In the genomic region with DNA sequence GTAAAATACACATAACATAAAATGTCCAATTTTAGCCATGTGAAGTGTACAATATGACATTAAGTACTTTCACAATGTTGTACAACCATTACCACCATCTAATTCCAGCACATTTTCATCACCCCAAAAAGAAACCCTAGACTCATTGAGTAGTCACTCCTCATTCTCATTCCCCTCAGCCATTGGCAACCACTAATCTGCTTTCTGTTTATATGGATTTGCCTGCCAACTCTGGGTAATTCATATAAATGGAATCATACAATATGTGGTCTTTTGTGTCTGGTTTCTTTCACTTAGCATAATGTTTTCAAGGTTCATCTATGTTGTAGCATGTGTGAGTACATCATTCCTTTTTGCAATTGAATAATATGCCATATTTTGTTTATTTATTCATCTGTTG, we compare ENCODE assay signal across 22 cellular contexts. TPM values are rescaled to one million over a fixed set of nuclear protein-coding genes. Genes with fewer than 3 reads are reported as not detected.
DNase-seq lines count a peak whose midpoint lies in the region; ATAC-seq and TF ChIP-seq lines count a peak whose summit lies in the region.
"Had no signal": no experiment of that assay in that cellular context is flagged by ENCODE, and none has a peak within 500 bp of the region (broad histone marks: within the 10 kb centered on the region; RNA-seq: fewer than 3 reads in every experiment).

No MANE protein-coding gene starts in this region.

- TF ChIP-seq CTCF in HFFc6 (IDR thresholded peaks at IDR 0.05) = no peak
- no peak for TF ChIP-seq CTCF in fibroblast of mammary gland (conservative IDR thresholded peaks at IDR 0.05; ENCODE audit: control insufficient read depth, insufficient read depth, low read depth, low read length)
- no peak for TF ChIP-seq CTCF in foreskin keratinocyte (conservative IDR thresholded peaks at IDR 0.05)

- H3K27me3 ChIP-seq in foreskin keratinocyte = no peaks in the 10 kb centered on the region
- H3K27me3 ChIP-seq: SJCRH30 had no signal

- no peaks in the 10 kb centered on the region for H3K4me1 ChIP-seq in foreskin keratinocyte
- H3K4me1 ChIP-seq: SJCRH30 had no signal

- H3K27me3 Mint-ChIP-seq in HFFc6 (ENCODE audit: insufficient read depth) = no peaks in the 10 kb centered on the region
- H3K27me3 Mint-ChIP-seq: IgD-negative memory B cell had no signal

- ATAC-seq in foreskin keratinocyte (no peak), HG03439 (IDR thresholded peaks at IDR 0.05; ENCODE audit: unreplicated experiment) (no peak)
- ATAC-seq: CD8-positive, alpha-beta T cell; GM12878 had no signal

- no peaks in the 10 kb centered on the region for H3K9me3 Mint-ChIP-seq in HFFc6
- H3K9me3 Mint-ChIP-seq: CD8-positive, alpha-beta T cell; H9; IgD-negative memory B cell had no signal

- H3K36me3 Mint-ChIP-seq in HFFc6 (ENCODE audit: low read depth) = no peaks in the 10 kb centered on the region
- H3K36me3 Mint-ChIP-seq: IgD-negative memory B cell had no signal

- DNase-seq in HFFc6 = peak; percentile 8
- peak; percentile 39 for DNase-seq in amniotic epithelial cell (ENCODE audit: low read depth)
- DNase-seq in fibroblast of mammary gland (ENCODE audit: low read depth) = peak; percentile 45
- no peak for DNase-seq in SK-N-DZ (ENCODE audit: low spot score)
- DNase-seq in NCI-H1105 treated with DMSO at 0.1 percent for 48 hours (lab: John Stamatoyannopoulos, UW) = no peak
- no peak for DNase-seq in foreskin keratinocyte
- DNase-seq: AML-193; C1 segment of cervical spinal cord; CD8-positive, alpha-beta T cell; DND-41; H9; MV-4-11; NCI-H1417; NCI-H1694 treated with DMSO at 0.1 percent for 48 hours; NCI-H2081 treated with DMSO at 0.1 percent for 48 hours; NCI-H2171 treated with DMSO at 0.1 percent for 48 hours; NCI-H446; NCI-H526 had no signal

- H3K4me3 Mint-ChIP-seq in HFFc6 = no peak overlapping the region
- H3K4me3 Mint-ChIP-seq: CD8-positive, alpha-beta T cell; H9; IgD-negative memory B cell had no signal

- no peak overlapping the region for H3K27ac ChIP-seq in foreskin keratinocyte
- H3K27ac ChIP-seq: SJCRH30 had no signal

- no peak overlapping the region for H3K4me3 ChIP-seq in fibroblast of mammary gland (ENCODE audit: control insufficient read depth, low read depth, low read length)
- H3K4me3 ChIP-seq: GM12878, SJCRH30 had no signal

- H3K4me1 Mint-ChIP-seq in HFFc6 (ENCODE audit: low read depth) = peaks cover 30% of the 10 kb centered on the region
- H3K4me1 Mint-ChIP-seq: IgD-negative memory B cell had no signal

- no peak overlapping the region for H3K27ac Mint-ChIP-seq in HFFc6
- H3K27ac Mint-ChIP-seq: CD8-positive, alpha-beta T cell; H9; IgD-negative memory B cell had no signal

RNA-seq across cellular contexts. Expression of a gene that starts 43.0 kb away (rescaled TPM):
- total RNA-seq in HFFc6 (2021; fragmentation: NEBNext Ultra II Directional; extraction: Animal tissue kit (Norgen Biotek cat#: 25700)) = 100 to 1,000 TPM; 137 to 153 (median 145) TPM
- 175 and 208 TPM in 2 replicates for polyA plus RNA-seq in SK-N-DZ (2014; cell fraction: cytosol; rRNA removed)
- 176 and 247 TPM in 2 replicates for polyA plus RNA-seq in SK-N-DZ (2014; cell fraction: nucleus; rRNA removed)
- total RNA-seq in foreskin keratinocyte = 147 and 162 TPM in 2 replicates
- 60.4 and 60.7 TPM in 2 replicates for polyA plus RNA-seq in foreskin keratinocyte

RNA-seq across cellular contexts. Expression of a gene that starts 51.8 kb away (rescaled TPM):
- 10 to 100 TPM; 28.1 to 34.0 (median 32.9) TPM for total RNA-seq in HFFc6 (2021; fragmentation: NEBNext Ultra II Directional; extraction: Animal tissue kit (Norgen Biotek cat#: 25700))
- polyA plus RNA-seq in SK-N-DZ (2014; cell fraction: cytosol; rRNA removed) = 14.3 and 19.9 TPM in 2 replicates
- 6.9 and 10.0 TPM in 2 replicates for polyA plus RNA-seq in SK-N-DZ (2014; cell fraction: nucleus; rRNA removed)
- 21.5 and 23.3 TPM in 2 replicates for total RNA-seq in foreskin keratinocyte
- polyA plus RNA-seq in foreskin keratinocyte = 2.2 and 2.3 TPM in 2 replicates

Comparison
In these comparisons a context has a peak if more than half of its experiments do, and no peak if none do; other contexts are left out.
1. DNase-seq: peak in HFFc6 (single experiment), amniotic epithelial cell (single experiment) and fibroblast of mammary gland (single experiment); none in SK-N-DZ (single experiment), NCI-H1105 treated with DMSO at 0.1 percent for 48 hours (single experiment) and foreskin keratinocyte (0 of 2).